13 cellular contexts compared by ENCODE assay signal in the genomic region with DNA sequence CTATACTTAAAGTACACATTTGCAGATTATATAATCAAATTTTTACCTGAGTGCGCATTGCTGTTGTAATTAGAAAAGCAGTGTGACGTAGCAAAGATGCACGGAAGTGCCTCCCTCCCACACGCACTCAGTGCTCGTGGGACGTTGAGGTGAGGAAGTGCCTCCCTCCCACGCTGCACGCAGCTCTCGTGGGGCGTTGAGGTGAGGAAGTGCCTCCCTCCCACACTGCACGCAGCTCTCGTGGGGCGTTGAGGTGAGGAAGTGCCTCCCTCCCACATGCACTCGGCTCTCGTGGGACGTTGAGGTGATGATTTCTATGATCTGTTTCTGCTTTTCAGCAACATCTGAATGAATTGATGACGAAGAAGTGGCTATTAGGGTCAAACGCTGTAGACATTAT. TPM values are rescaled to one million over a fixed set of nuclear protein-coding genes. Genes with fewer than 3 reads are reported as not detected.
A peak's percentile ranks its signal among the peaks of the same experiment; 100 is the strongest.
DNase-seq lines count a peak whose midpoint lies in the region; ATAC-seq, FAIRE-seq and TF ChIP-seq lines count a peak whose summit lies in the region.
"Had no signal": no experiment of that assay in that cellular context is flagged by ENCODE, and none has a peak within 500 bp of the region (broad histone marks: within the 10 kb centered on the region; RNA-seq: fewer than 3 reads in every experiment).

No MANE protein-coding gene starts in this region.

- DNase-seq in GM12892 (ENCODE audit: insufficient read length) (no peak), H7 (no peak), SK-N-DZ (ENCODE audit: low spot score) (no peak)
- peak; percentile 89 for DNase-seq in activated CD4-positive, alpha-beta T cell treated with anti-CD3 and anti-CD28 coated beads, Interleukin-2, amount 10 ng/mL, durations not matched to agents 24 days and 14 days
- DNase-seq in activated naive CD8-positive, alpha-beta T cell treated with anti-CD3 and anti-CD28 coated beads, Interleukin-2, amount 50 U/mL, for 16 hours (ENCODE audit: low read depth, low spot score): peak; percentile 47
- peak; percentile 71 to 78 for DNase-seq in stimulated activated CD4-positive, alpha-beta T cell treated with anti-CD3 and anti-CD28 coated beads, Interleukin-2, amount 100 ng/mL, for 24 hours
- DNase-seq: COR-L47, NCI-H2081 had no signal

- H3K27ac Mint-ChIP-seq in activated CD4-positive, alpha-beta T cell treated with anti-CD3 and anti-CD28 coated beads, Interleukin-2, amount 10 ng/mL, durations not matched to agents 24 days and 14 days: peak overlapping the region; percentile 43

- no peaks in the 10 kb centered on the region for H3K27me3 Mint-ChIP-seq in activated CD4-positive, alpha-beta T cell treated with anti-CD3 and anti-CD28 coated beads, Interleukin-2, amount 10 ng/mL, durations not matched to agents 24 days and 14 days

- TF ChIP-seq POLR2A in GM12892 (IDR thresholded peaks at IDR 0.05; ENCODE audit: low read depth, low read length): no peak

- no peaks in the 10 kb centered on the region for H3K9me3 Mint-ChIP-seq in activated CD4-positive, alpha-beta T cell treated with anti-CD3 and anti-CD28 coated beads, Interleukin-2, amount 10 ng/mL, durations not matched to agents 24 days and 14 days

- H3K4me3 Mint-ChIP-seq in activated CD4-positive, alpha-beta T cell treated with anti-CD3 and anti-CD28 coated beads, Interleukin-2, amount 10 ng/mL, durations not matched to agents 24 days and 14 days: peak overlapping the region; percentile 7

- peaks cover 39% of the 10 kb centered on the region for H3K4me1 Mint-ChIP-seq in activated CD4-positive, alpha-beta T cell treated with anti-CD3 and anti-CD28 coated beads, Interleukin-2, amount 10 ng/mL, durations not matched to agents 24 days and 14 days

- intact Hi-C loops in activated CD4-positive, alpha-beta T cell treated with anti-CD3 and anti-CD28 coated beads, Interleukin-2, amount 10 ng/mL, durations not matched to agents 24 days and 14 days (cut with micrococcal nuclease): loop anchor here (5.0 kb wide), 1 partner anchor 87 kb away; no protein-coding TSS in a partner anchor

- peak; percentile 84 for FAIRE-seq in GM12892 (lab: Jason Lieb, UNC)
- FAIRE-seq: endothelial cell of umbilical vein, TTC549 had no signal

- no peaks in the 10 kb centered on the region for H3K27me3 ChIP-seq in H7 (ENCODE audit: control insufficient read depth, insufficient read depth, low read length)

- H3K36me3 Mint-ChIP-seq in activated CD4-positive, alpha-beta T cell treated with anti-CD3 and anti-CD28 coated beads, Interleukin-2, amount 10 ng/mL, durations not matched to agents 24 days and 14 days (ENCODE audit: low read depth): peaks cover 56% of the 10 kb centered on the region

- no peak overlapping the region for H3K4me3 ChIP-seq in H7 (ENCODE audit: insufficient read depth, low read depth, low read length)

- ATAC-seq in HG02588 (IDR thresholded peaks at IDR 0.05; ENCODE audit: unreplicated experiment) (no peak), GM21786 (IDR thresholded peaks at IDR 0.05; ENCODE audit: unreplicated experiment) (no peak)
- ATAC-seq: left lobe of liver had no signal

- H3K36me3 ChIP-seq in H7 (replicated peaks; ENCODE audit: control insufficient read depth, insufficient read depth, low read length): peaks cover 1% of the 10 kb centered on the region

RNA-seq across cellular contexts. Expression of a gene that starts 21.0 kb away (rescaled TPM):
- 27.5 TPM for polyA plus RNA-seq in GM12892 (2012; ENCODE audit: missing spikeins)
- total RNA-seq in activated CD4-positive, alpha-beta T cell treated with anti-CD3 and anti-CD28 coated beads, Interleukin-2, amount 10 ng/mL, durations not matched to agents 24 days and 14 days: 64.5 and 67.2 TPM in 2 replicates
- 20.5 and 24.1 TPM in 2 replicates for total RNA-seq in H7 (2014; rRNA removed; shearing (Covaris generic))
- polyA plus RNA-seq in SK-N-DZ (2014; cell fraction: cytosol; rRNA removed): 17.0 and 18.3 TPM in 2 replicates
- polyA plus RNA-seq in SK-N-DZ (2014; cell fraction: nucleus; rRNA removed): 31.7 and 46.3 TPM in 2 replicates

Comparison
In these comparisons a context has a peak if more than half of its experiments do, and no peak if none do; other contexts are left out.
1. DNase-seq: peak in activated CD4-positive, alpha-beta T cell treated with anti-CD3 and anti-CD28 coated beads, Interleukin-2, amount 10 ng/mL, durations not matched to agents 24 days and 14 days (single experiment), activated naive CD8-positive, alpha-beta T cell treated with anti-CD3 and anti-CD28 coated beads, Interleukin-2, amount 50 U/mL, for 16 hours (single experiment) and stimulated activated CD4-positive, alpha-beta T cell treated with anti-CD3 and anti-CD28 coated beads, Interleukin-2, amount 100 ng/mL, for 24 hours (2 of 2); none in GM12892 (single experiment), H7 (single experiment) and SK-N-DZ (single experiment).